In the genomic region with DNA sequence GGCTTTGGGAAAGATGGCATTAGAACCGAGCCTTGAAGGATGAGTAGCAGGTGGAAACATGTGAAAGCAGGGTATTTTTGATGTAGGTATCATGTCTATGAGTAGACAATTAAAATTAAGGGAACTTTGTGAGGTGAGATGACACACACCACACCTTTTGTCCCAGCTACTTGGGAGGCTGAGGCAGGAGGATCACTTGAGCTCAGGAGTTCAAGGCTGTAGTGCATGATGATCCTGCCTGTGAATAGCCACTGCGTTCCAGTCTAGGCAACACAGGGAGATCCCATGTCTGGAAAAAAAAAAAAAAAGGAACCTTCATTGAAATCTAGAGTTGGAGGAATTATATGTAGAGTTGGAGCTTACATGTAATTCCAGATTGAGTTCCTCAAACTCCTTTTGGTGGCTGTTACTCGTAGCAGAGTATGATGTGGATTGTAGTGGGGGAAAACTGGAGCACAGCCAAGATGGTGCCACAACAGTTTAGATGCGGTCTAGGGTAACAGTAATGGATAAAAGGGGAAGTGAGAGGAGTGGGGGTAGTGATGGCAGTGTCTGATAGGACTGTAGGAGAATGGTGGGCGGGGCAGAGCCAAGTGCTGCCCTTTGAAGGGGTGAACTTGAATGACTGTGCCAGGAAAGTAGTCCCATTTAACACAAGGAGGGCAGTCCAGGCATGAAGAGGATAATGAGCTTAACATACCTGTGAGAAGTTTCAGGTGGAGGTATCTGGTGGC, we compare ENCODE assay signal across 1 cellular context.
TF ChIP-seq lines count a peak whose summit lies in the region.

No MANE protein-coding gene starts in this region.

TF ChIP-seq in K562, 482 proteins besides CTCF, POLR2A, EP300 and RAD21 (continued from another document):
- no peak for TF ChIP-seq RBM25 (IDR thresholded peaks at IDR 0.05; ENCODE audit: low read depth, low read length, severe bottlenecking)
- TF ChIP-seq MTA3 (IDR thresholded peaks at IDR 0.05; ENCODE audit: borderline replicate concordance), result peak; percentile 86
- TF ChIP-seq TAF15 (IDR thresholded peaks at IDR 0.05; ENCODE audit: low read depth, low read length), result no peak
- no peak for TF ChIP-seq TCFL5 (CRISPR knock-in tag; conservative IDR thresholded peaks at IDR 0.05)
- no peak for TF ChIP-seq RAD51 (IDR thresholded peaks at IDR 0.05; ENCODE audit: borderline replicate concordance, low read depth)
- no peak for TF ChIP-seq GTF2F1 (IDR thresholded peaks at IDR 0.05; ENCODE audit: low read depth, low read length)
- TF ChIP-seq CCNT2 (IDR thresholded peaks at IDR 0.05; ENCODE audit: borderline replicate concordance, extremely low read depth, insufficient read length, low read depth, low read length), result no peak
- TF ChIP-seq, protein P1, sequence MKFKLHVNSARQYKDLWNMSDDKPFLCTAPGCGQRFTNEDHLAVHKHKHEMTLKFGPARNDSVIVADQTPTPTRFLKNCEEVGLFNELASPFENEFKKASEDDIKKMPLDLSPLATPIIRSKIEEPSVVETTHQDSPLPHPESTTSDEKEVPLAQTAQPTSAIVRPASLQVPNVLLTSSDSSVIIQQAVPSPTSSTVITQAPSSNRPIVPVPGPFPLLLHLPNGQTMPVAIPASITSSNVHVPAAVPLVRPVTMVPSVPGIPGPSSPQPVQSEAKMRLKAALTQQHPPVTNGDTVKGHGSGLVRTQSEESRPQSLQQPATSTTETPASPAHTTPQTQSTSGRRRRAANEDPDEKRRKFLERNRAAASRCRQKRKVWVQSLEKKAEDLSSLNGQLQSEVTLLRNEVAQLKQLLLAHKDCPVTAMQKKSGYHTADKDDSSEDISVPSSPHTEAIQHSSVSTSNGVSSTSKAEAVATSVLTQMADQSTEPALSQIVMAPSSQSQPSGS (CRISPR knock-in tag; IDR thresholded peaks at IDR 0.05), result no peak
- TF ChIP-seq NCOA4 (IDR thresholded peaks at IDR 0.05; ENCODE audit: partially characterized antibody), result no peak
- TF ChIP-seq MAZ (CRISPR knock-in tag; conservative IDR thresholded peaks at IDR 0.05 in 1 of 2, IDR thresholded peaks at IDR 0.05 in 1 of 2), result peak in 1 of 2 experiments; percentile 47; a peak in 1 of 4 replicates
- TF ChIP-seq, protein P2, sequence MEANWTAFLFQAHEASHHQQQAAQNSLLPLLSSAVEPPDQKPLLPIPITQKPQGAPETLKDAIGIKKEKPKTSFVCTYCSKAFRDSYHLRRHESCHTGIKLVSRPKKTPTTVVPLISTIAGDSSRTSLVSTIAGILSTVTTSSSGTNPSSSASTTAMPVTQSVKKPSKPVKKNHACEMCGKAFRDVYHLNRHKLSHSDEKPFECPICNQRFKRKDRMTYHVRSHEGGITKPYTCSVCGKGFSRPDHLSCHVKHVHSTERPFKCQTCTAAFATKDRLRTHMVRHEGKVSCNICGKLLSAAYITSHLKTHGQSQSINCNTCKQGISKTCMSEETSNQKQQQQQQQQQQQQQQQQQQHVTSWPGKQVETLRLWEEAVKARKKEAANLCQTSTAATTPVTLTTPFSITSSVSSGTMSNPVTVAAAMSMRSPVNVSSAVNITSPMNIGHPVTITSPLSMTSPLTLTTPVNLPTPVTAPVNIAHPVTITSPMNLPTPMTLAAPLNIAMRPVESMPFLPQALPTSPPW (CRISPR knock-in tag; IDR thresholded peaks at IDR 0.05), result peak; percentile 70
- no peak for TF ChIP-seq ZFX (CRISPR knock-in tag; IDR thresholded peaks at IDR 0.05)
- TF ChIP-seq, protein P3, sequence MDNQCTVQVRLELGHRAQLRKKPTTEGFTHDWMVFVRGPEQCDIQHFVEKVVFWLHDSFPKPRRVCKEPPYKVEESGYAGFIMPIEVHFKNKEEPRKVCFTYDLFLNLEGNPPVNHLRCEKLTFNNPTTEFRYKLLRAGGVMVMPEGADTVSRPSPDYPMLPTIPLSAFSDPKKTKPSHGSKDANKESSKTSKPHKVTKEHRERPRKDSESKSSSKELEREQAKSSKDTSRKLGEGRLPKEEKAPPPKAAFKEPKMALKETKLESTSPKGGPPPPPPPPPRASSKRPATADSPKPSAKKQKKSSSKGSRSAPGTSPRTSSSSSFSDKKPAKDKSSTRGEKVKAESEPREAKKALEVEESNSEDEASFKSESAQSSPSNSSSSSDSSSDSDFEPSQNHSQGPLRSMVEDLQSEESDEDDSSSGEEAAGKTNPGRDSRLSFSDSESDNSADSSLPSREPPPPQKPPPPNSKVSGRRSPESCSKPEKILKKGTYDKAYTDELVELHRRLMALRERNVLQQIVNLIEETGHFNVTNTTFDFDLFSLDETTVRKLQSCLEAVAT (IDR thresholded peaks at IDR 0.05), result peak in 1 of 2 experiments; percentile 43; a peak in 1 of 4 replicates
- no peak for TF ChIP-seq TSC22D4 (tag; IDR thresholded peaks at IDR 0.05)
- TF ChIP-seq, protein P4, sequence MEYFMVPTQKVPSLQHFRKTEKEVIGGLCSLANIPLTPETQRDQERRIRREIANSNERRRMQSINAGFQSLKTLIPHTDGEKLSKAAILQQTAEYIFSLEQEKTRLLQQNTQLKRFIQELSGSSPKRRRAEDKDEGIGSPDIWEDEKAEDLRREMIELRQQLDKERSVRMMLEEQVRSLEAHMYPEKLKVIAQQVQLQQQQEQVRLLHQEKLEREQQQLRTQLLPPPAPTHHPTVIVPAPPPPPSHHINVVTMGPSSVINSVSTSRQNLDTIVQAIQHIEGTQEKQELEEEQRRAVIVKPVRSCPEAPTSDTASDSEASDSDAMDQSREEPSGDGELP (CRISPR knock-in tag; IDR thresholded peaks at IDR 0.05; ENCODE audit: borderline replicate concordance), result no peak
- TF ChIP-seq, protein P5, sequence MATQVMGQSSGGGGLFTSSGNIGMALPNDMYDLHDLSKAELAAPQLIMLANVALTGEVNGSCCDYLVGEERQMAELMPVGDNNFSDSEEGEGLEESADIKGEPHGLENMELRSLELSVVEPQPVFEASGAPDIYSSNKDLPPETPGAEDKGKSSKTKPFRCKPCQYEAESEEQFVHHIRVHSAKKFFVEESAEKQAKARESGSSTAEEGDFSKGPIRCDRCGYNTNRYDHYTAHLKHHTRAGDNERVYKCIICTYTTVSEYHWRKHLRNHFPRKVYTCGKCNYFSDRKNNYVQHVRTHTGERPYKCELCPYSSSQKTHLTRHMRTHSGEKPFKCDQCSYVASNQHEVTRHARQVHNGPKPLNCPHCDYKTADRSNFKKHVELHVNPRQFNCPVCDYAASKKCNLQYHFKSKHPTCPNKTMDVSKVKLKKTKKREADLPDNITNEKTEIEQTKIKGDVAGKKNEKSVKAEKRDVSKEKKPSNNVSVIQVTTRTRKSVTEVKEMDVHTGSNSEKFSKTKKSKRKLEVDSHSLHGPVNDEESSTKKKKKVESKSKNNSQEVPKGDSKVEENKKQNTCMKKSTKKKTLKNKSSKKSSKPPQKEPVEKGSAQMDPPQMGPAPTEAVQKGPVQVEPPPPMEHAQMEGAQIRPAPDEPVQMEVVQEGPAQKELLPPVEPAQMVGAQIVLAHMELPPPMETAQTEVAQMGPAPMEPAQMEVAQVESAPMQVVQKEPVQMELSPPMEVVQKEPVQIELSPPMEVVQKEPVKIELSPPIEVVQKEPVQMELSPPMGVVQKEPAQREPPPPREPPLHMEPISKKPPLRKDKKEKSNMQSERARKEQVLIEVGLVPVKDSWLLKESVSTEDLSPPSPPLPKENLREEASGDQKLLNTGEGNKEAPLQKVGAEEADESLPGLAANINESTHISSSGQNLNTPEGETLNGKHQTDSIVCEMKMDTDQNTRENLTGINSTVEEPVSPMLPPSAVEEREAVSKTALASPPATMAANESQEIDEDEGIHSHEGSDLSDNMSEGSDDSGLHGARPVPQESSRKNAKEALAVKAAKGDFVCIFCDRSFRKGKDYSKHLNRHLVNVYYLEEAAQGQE (CRISPR knock-in tag; IDR thresholded peaks at IDR 0.05; ENCODE audit: low read depth), result no peak
- peak; percentile 92 for TF ChIP-seq SMARCE1 (IDR thresholded peaks at IDR 0.05)
- TF ChIP-seq SRSF1 (IDR thresholded peaks at IDR 0.05; ENCODE audit: low read depth, low read length), result no peak
- TF ChIP-seq MTA1 (IDR thresholded peaks at IDR 0.05; ENCODE audit: borderline replicate concordance), result peak; percentile 74; the same call in 1 of the 2 replicates
- no peak for TF ChIP-seq ZFP36 (IDR thresholded peaks at IDR 0.05; ENCODE audit: low read depth, low read length, partially characterized antibody)
- TF ChIP-seq ATF1 (CRISPR knock-in tag; IDR thresholded peaks at IDR 0.05), result no peak
- TF ChIP-seq ATF1 (tag; IDR thresholded peaks at IDR 0.05), result no peak
- TF ChIP-seq CBX5 (IDR thresholded peaks at IDR 0.05; ENCODE audit: borderline replicate concordance, low read depth), result 0 out of 2 replicates have a peak, but pooled peaks have one; percentile 24
- TF ChIP-seq KDM1A (IDR thresholded peaks at IDR 0.05), result no peak
- TF ChIP-seq, protein P6, sequence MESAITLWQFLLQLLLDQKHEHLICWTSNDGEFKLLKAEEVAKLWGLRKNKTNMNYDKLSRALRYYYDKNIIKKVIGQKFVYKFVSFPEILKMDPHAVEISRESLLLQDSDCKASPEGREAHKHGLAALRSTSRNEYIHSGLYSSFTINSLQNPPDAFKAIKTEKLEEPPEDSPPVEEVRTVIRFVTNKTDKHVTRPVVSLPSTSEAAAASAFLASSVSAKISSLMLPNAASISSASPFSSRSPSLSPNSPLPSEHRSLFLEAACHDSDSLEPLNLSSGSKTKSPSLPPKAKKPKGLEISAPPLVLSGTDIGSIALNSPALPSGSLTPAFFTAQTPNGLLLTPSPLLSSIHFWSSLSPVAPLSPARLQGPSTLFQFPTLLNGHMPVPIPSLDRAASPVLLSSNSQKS (CRISPR knock-in tag; IDR thresholded peaks at IDR 0.05), result no peak
- TF ChIP-seq ZNF121 (CRISPR knock-in tag; conservative IDR thresholded peaks at IDR 0.05), result no peak
- no peak for TF ChIP-seq ZC3H8 (IDR thresholded peaks at IDR 0.05)
- TF ChIP-seq CXXC5 (CRISPR knock-in tag; IDR thresholded peaks at IDR 0.05), result 0 out of 2 replicates have a peak, but pooled peaks have one; percentile 27
- TF ChIP-seq MAFG (tag; conservative IDR thresholded peaks at IDR 0.05), result no peak
- TF ChIP-seq ELF4 (CRISPR knock-in tag; IDR thresholded peaks at IDR 0.05), result peak; percentile 71
